Comparison of ENCODE assay signal across 16 cellular contexts in genomic region chr1:106063510-106063909, GRCh38.
DNase-seq lines count a peak whose midpoint lies in the region; TF ChIP-seq lines count a peak whose summit lies in the region.
"Had no signal": no experiment of that assay in that cellular context is flagged by ENCODE, and none has a peak within 500 bp of the region (broad histone marks: within the 10 kb centered on the region; RNA-seq: fewer than 3 reads in every experiment).

No MANE protein-coding gene starts in this region.

- no peak overlapping the region for H3K27ac ChIP-seq in neural progenitor cell
- H3K27ac ChIP-seq in coronary artery, result no peak overlapping the region
- H3K27ac ChIP-seq: ascending aorta, spleen, upper lobe of right lung had no signal

- H3K9ac ChIP-seq in neural progenitor cell, result no peak overlapping the region

- no peaks in the 10 kb centered on the region for H3K79me2 ChIP-seq in neural progenitor cell (ENCODE audit: low read depth)

- H3K9me3 Mint-ChIP-seq in neural progenitor cell, result peaks cover 11% of the 10 kb centered on the region
- peaks cover 2% of the 10 kb centered on the region for H3K9me3 Mint-ChIP-seq in activated CD4-positive, alpha-beta memory T cell treated with anti-CD3 and anti-CD28 coated beads, Interleukin-2, amount 10 ng/mL, durations not matched to agents 7 days and 5 days

- peaks cover 3% of the 10 kb centered on the region for H3K36me3 Mint-ChIP-seq in neural progenitor cell
- no peaks in the 10 kb centered on the region for H3K36me3 Mint-ChIP-seq in activated CD4-positive, alpha-beta memory T cell treated with anti-CD3 and anti-CD28 coated beads, Interleukin-2, amount 10 ng/mL, durations not matched to agents 7 days and 5 days (ENCODE audit: low read depth)

- peaks cover 9% of the 10 kb centered on the region for H3K4me1 ChIP-seq in neural progenitor cell
- H3K4me1 ChIP-seq: ascending aorta, spleen, upper lobe of right lung had no signal

- H3K4me2 ChIP-seq in neural progenitor cell, result no peak overlapping the region

- H3K27me3 ChIP-seq in neural progenitor cell, result no peaks in the 10 kb centered on the region
- H3K27me3 ChIP-seq: ascending aorta, spleen, upper lobe of right lung had no signal

- no peaks in the 10 kb centered on the region for H3K36me3 ChIP-seq in neural progenitor cell
- H3K36me3 ChIP-seq: ascending aorta, spleen, upper lobe of right lung had no signal

- H4K20me1 ChIP-seq in neural progenitor cell (ENCODE audit: low read depth), result no peaks in the 10 kb centered on the region

- H3K27me3 Mint-ChIP-seq in neural progenitor cell (ENCODE audit: insufficient read depth, low read depth), result peaks cover 2% of the 10 kb centered on the region
- H3K27me3 Mint-ChIP-seq in activated CD4-positive, alpha-beta memory T cell treated with anti-CD3 and anti-CD28 coated beads, Interleukin-2, amount 10 ng/mL, durations not matched to agents 7 days and 5 days, result no peaks in the 10 kb centered on the region
- H3K27me3 Mint-ChIP-seq: central memory CD8-positive, alpha-beta T cell had no signal

- TF ChIP-seq CTCF in neural progenitor cell (IDR thresholded peaks at IDR 0.05) (no peak), coronary artery (IDR thresholded peaks at IDR 0.05) (no peak)

- CTCF ChIA-PET in activated CD4-positive, alpha-beta memory T cell treated with anti-CD3 and anti-CD28 coated beads, Interleukin-2, amount 10 ng/mL, durations not matched to agents 7 days and 5 days (lab: Charles Lee), result no interaction called here

- POLR2A ChIA-PET in activated CD4-positive, alpha-beta memory T cell treated with anti-CD3 and anti-CD28 coated beads, Interleukin-2, amount 10 ng/mL, durations not matched to agents 7 days and 5 days (lab: Charles Lee), result no interaction called here

- no peaks in the 10 kb centered on the region for H3F3A ChIP-seq in neural progenitor cell (ENCODE audit: low read depth)

- DNase-seq in NCI-H1092 (lab: John Stamatoyannopoulos, UW) (peak; percentile 86), NCI-H1930 (lab: John Stamatoyannopoulos, UW) (peak; percentile 56 to 61), NCI-H774 (lab: John Stamatoyannopoulos, UW) (peak; percentile 83), neural progenitor cell (ENCODE audit: low spot score) (peak; percentile 16), coronary artery (ENCODE audit: low spot score) (no peak)
- DNase-seq in stimulated activated CD4-positive, alpha-beta T cell treated with anti-CD3 and anti-CD28 coated beads, Interleukin-1b, Interleukin-23, amount 100 ng/mL, for 48 hours, result no peak
- no peak for DNase-seq in activated CD4-positive, alpha-beta memory T cell treated with anti-CD3 and anti-CD28 coated beads, Interleukin-2, amount 10 ng/mL, durations not matched to agents 7 days and 5 days
- DNase-seq: activated naive CD4-positive, alpha-beta T cell treated with anti-CD3 and anti-CD28 coated beads, Interleukin-2, amount 50 U/mL, for 16 hours; activated T-cell treated with anti-CD3 and anti-CD28 coated beads, Interleukin-2, amount 50 U/mL, for 72 hours; COR-L47; kidney glomerular epithelial cell; NCI-H2081 treated with DMSO at 0.1 percent for 48 hours; spleen; upper lobe of right lung had no signal

- no peak overlapping the region for H3K4me3 ChIP-seq in neural progenitor cell
- no peak overlapping the region for H3K4me3 ChIP-seq in coronary artery
- H3K4me3 ChIP-seq: ascending aorta, spleen, upper lobe of right lung had no signal

- H3K9me3 ChIP-seq in neural progenitor cell (ENCODE audit: low read depth), result peaks cover 5% of the 10 kb centered on the region
- H3K9me3 ChIP-seq: ascending aorta, upper lobe of right lung had no signal

- H2AFZ ChIP-seq in neural progenitor cell (replicated peaks), result no peak overlapping the region

- H3K27ac Mint-ChIP-seq in neural progenitor cell, result no peak overlapping the region
- no peak overlapping the region for H3K27ac Mint-ChIP-seq in activated CD4-positive, alpha-beta memory T cell treated with anti-CD3 and anti-CD28 coated beads, Interleukin-2, amount 10 ng/mL, durations not matched to agents 7 days and 5 days
- H3K27ac Mint-ChIP-seq: activated T-cell treated with anti-CD3 and anti-CD28 coated beads, Interleukin-2, amount 50 U/mL, for 72 hours had no signal

- H3K4me3 Mint-ChIP-seq in neural progenitor cell, result no peak overlapping the region
- H3K4me3 Mint-ChIP-seq in activated CD4-positive, alpha-beta memory T cell treated with anti-CD3 and anti-CD28 coated beads, Interleukin-2, amount 10 ng/mL, durations not matched to agents 7 days and 5 days, result no peak overlapping the region
- H3K4me3 Mint-ChIP-seq: activated T-cell treated with anti-CD3 and anti-CD28 coated beads, Interleukin-2, amount 50 U/mL, for 72 hours; central memory CD8-positive, alpha-beta T cell had no signal

- H3K4me1 Mint-ChIP-seq in neural progenitor cell, result peaks cover 44% of the 10 kb centered on the region
- no peaks in the 10 kb centered on the region for H3K4me1 Mint-ChIP-seq in activated CD4-positive, alpha-beta memory T cell treated with anti-CD3 and anti-CD28 coated beads, Interleukin-2, amount 10 ng/mL, durations not matched to agents 7 days and 5 days
- H3K4me1 Mint-ChIP-seq: central memory CD8-positive, alpha-beta T cell had no signal

Comparison
In these comparisons a context has a peak if more than half of its experiments do, and no peak if none do; other contexts are left out.
1. DNase-seq: peak in NCI-H1092 (single experiment), NCI-H1930 (2 of 2), NCI-H774 (single experiment) and neural progenitor cell (single experiment); none in coronary artery (single experiment), stimulated activated CD4-positive, alpha-beta T cell treated with anti-CD3 and anti-CD28 coated beads, Interleukin-1b, Interleukin-23, amount 100 ng/mL, for 48 hours (single experiment) and activated CD4-positive, alpha-beta memory T cell treated with anti-CD3 and anti-CD28 coated beads, Interleukin-2, amount 10 ng/mL, durations not matched to agents 7 days and 5 days (single experiment).